In genomic region chr1:28684937-28685336, GRCh38 we compare ENCODE assay signal across 38 cellular contexts. TPM values are rescaled to one million over a fixed set of nuclear protein-coding genes. Genes with fewer than 3 reads are reported as not detected.
"Had no signal": no experiment of that assay in that cellular context is flagged by ENCODE, and none has a peak within 500 bp of the region (broad histone marks: within the 10 kb centered on the region; RNA-seq: fewer than 3 reads in every experiment).

No MANE protein-coding gene starts in this region.

- ATAC-seq: activated CD8-positive, alpha-beta T cell treated with anti-CD3 and anti-CD28 coated beads for 36 hours; activated naive CD4-positive, alpha-beta T cell treated with anti-CD3 and anti-CD28 coated beads, Interleukin-2, amount 50 U/mL, for 72 hours; activated T-cell treated with anti-CD3 and anti-CD28 coated beads, Interleukin-2, amount 50 U/mL, for 4 hours; activated T-cell treated with anti-CD3 and anti-CD28 coated beads, Interleukin-2, amount 50 U/mL, for 72 hours; activated T-helper 17 cell treated with anti-CD3 and anti-CD28 coated beads, Interleukin-2, amount 50 U/mL, for 72 hours; body of pancreas; WTC11 had no signal

- FAIRE-seq: astrocyte, TTC549 had no signal

- H3K36me3 ChIP-seq: breast epithelium had no signal

- H3K9me3 ChIP-seq: adrenal gland, body of pancreas, breast epithelium had no signal

- H3K27me3 ChIP-seq: adrenal gland, body of pancreas, brain microvascular endothelial cell, breast epithelium had no signal

- H3K4me1 ChIP-seq: adrenal gland, body of pancreas, breast epithelium had no signal

- H3K4me3 ChIP-seq: adrenal gland, body of pancreas, breast epithelium had no signal

- H3K27ac ChIP-seq: adrenal gland, body of pancreas, brain microvascular endothelial cell, breast epithelium, WERI-Rb-1 had no signal

- DNase-seq: activated CD4-positive, alpha-beta memory T cell treated with anti-CD3 and anti-CD28 coated beads for 36 hours; activated CD4-positive, alpha-beta T cell treated with anti-CD3 and anti-CD28 coated beads for 4 hours; activated CD4-positive, alpha-beta T cell treated with anti-CD3 and anti-CD28 coated beads, Interleukin-2, amount 10 ng/mL, durations not matched to agents 24 days and 14 days; activated CD4-positive, alpha-beta T cell treated with anti-CD3 and anti-CD28 coated beads, Interleukin-2, amount 50 U/mL, for 1 hour; activated CD4-positive, alpha-beta T cell treated with anti-CD3 and anti-CD28 coated beads, Interleukin-2, amount 50 U/mL, for 4 hours; activated CD4-positive, CD25-positive, alpha-beta regulatory T cell treated with anti-CD3 and anti-CD28 coated beads, Interleukin-2, amount 50 U/mL, for 72 hours; activated CD8-positive, alpha-beta memory T cell treated with anti-CD3 and anti-CD28 coated beads, Interleukin-2, amount 50 U/mL, for 4 hours; activated CD8-positive, alpha-beta T cell treated with anti-CD3 and anti-CD28 coated beads for 36 hours; activated effector memory CD4-positive, alpha-beta T cell treated with anti-CD3 and anti-CD28 coated beads, Interleukin-2, amount 50 U/mL, for 16 hours; activated gamma-delta T cell treated with Interleukin-2 at 50 U/mL for 16 hours; activated naive CD4-positive, alpha-beta T cell; activated naive CD4-positive, alpha-beta T cell treated with anti-CD3 and anti-CD28 coated beads for 36 hours; activated naive CD4-positive, alpha-beta T cell treated with anti-CD3 and anti-CD28 coated beads, Interleukin-2, amount 50 U/mL, for 16 hours; activated naive CD8-positive, alpha-beta T cell treated with anti-CD3 and anti-CD28 coated beads for 36 hours; activated T-cell treated with anti-CD3 and anti-CD28 coated beads for 4 hours; activated T-cell treated with anti-CD3 and anti-CD28 coated beads, Interleukin-2, amount 50 U/mL, for 1 hour; activated T-cell treated with anti-CD3 and anti-CD28 coated beads, Interleukin-2, amount 50 U/mL, for 4 hours; activated T-cell treated with anti-CD3 and anti-CD28 coated beads, Interleukin-2, amount 50 U/mL, for 72 hours; adrenal gland; amniotic stem cell; body of pancreas; brain microvascular endothelial cell; central memory CD4-positive, alpha-beta T cell; T-helper 1 cell; T-helper 2 cell; T-helper 9 cell; WERI-Rb-1 had no signal

RNA-seq across cellular contexts. Expression of gene RNU11, which starts 36.5 kb away (rescaled TPM):
- total RNA-seq: activated CD4-positive, alpha-beta memory T cell treated with anti-CD3 and anti-CD28 coated beads for 36 hours; activated CD4-positive, alpha-beta T cell treated with anti-CD3 and anti-CD28 coated beads, Interleukin-2, amount 10 ng/mL, durations not matched to agents 24 days and 14 days; activated CD8-positive, alpha-beta memory T cell treated with anti-CD3 and anti-CD28 coated beads for 36 hours; activated CD8-positive, alpha-beta T cell treated with anti-CD3 and anti-CD28 coated beads for 36 hours; activated naive CD4-positive, alpha-beta T cell treated with anti-CD3 and anti-CD28 coated beads for 36 hours; activated naive CD4-positive, alpha-beta T cell treated with anti-CD3 and anti-CD28 coated beads, Interleukin-2, amount 50 U/mL, for 72 hours; activated naive CD8-positive, alpha-beta T cell treated with anti-CD3 and anti-CD28 coated beads for 36 hours; activated T-cell treated with anti-CD3 and anti-CD28 coated beads, Interleukin-2, amount 50 U/mL, for 4 hours; activated T-cell treated with anti-CD3 and anti-CD28 coated beads, Interleukin-2, amount 50 U/mL, for 72 hours; activated T-helper 1 cell treated with anti-CD3 and anti-CD28 coated beads, Interleukin-12 subunit alpha, Interleukin-12 subunit beta, Interleukin-2, Interleukin-4 antibody, amounts not matched to agents 30 ng/mL and 10 ng/mL and 1 ng/mL, durations not matched to agents 14 hours and 24 hours and 36 hours; activated T-helper 17 cell treated with anti-CD3 and anti-CD28 coated beads, Interleukin-2, amount 50 U/mL, for 72 hours; adrenal gland; aorta; astrocyte; body of pancreas; breast epithelium; cardiac septum; cerebellum; WTC11 had no signal
- polyA plus RNA-seq: adrenal gland, aorta had no signal
